Comparison of ENCODE assay signal across 8 cellular contexts in the genomic region with DNA sequence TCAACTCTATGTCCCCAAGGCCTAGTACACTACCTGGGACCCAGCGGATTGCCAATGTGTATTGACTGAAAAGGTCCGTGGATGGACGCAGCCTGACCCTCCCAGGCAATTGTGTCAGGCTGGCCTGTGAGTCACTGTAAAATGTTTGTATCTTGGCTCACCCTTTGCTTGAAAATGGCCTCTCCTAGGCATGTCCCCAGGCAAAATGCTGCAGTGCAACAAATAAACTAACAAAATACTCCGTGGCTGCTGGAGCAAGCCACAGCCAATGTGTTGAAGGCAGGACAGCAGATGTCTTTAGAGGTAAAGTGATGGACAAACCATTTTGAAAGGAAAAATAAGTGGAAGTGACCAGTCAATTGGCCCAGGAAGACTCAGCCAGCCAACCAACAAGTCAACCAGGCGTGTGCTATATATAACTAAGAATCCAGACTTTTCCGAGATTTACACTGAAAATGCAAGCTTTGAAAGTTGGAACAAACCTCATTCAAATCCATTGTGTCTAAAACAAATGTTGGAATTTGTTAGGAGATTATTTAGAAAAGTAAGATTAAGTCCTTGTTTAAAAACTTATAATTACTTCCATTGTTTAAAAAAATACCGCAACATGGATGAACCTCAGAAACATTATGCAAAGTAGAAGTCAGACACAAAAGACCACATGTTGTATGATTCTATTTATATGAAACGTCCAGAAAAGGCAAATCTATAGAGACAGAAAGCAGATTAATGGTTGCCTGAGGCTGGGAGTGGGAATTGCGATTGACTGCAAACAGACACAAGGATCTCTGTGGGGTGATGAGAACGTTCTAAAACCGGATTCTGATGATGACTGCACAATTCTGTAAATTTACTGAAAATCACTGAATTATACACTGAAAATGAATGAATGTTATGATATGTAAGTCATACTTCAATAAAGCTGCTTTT.
"Had no signal": no experiment of that assay in that cellular context is flagged by ENCODE, and none has a peak within 500 bp of the region (broad histone marks: within the 10 kb centered on the region; RNA-seq: fewer than 3 reads in every experiment).

No MANE protein-coding gene starts in this region.

- H3K36me3 Mint-ChIP-seq: activated naive CD8-positive, alpha-beta T cell had no signal

- DNase-seq: activated T-cell treated with anti-CD3 and anti-CD28 coated beads, Interleukin-2, amount 50 U/mL, for 1 hour; nephron progenitor cell; stimulated activated CD4-positive, alpha-beta T cell treated with anti-CD3 and anti-CD28 coated beads, Interleukin-4, amount 100 ng/mL, for 24 hours; T-helper 2 cell had no signal

- H3K27ac Mint-ChIP-seq: activated naive CD8-positive, alpha-beta T cell; nephron progenitor cell; stimulated activated naive CD8-positive, alpha-beta T cell treated with anti-CD3 and anti-CD28 coated beads, Interleukin-15, Interleukin-2, amounts not matched to agents 100 ng/mL and 50 ng/mL, for 24 hours had no signal

- H3K4me3 Mint-ChIP-seq: activated naive CD8-positive, alpha-beta T cell; nephron progenitor cell; stimulated activated naive CD8-positive, alpha-beta T cell treated with anti-CD3 and anti-CD28 coated beads, Interleukin-15, Interleukin-2, amounts not matched to agents 100 ng/mL and 50 ng/mL, for 24 hours had no signal

- ATAC-seq: esophagus mucosa, left lobe of liver had no signal

- H3K9me3 Mint-ChIP-seq: nephron progenitor cell; stimulated activated naive CD8-positive, alpha-beta T cell treated with anti-CD3 and anti-CD28 coated beads, Interleukin-15, Interleukin-2, amounts not matched to agents 100 ng/mL and 50 ng/mL, for 24 hours had no signal

- H3K27me3 Mint-ChIP-seq: activated naive CD8-positive, alpha-beta T cell had no signal
